ENCODE assay signal across 15 cellular contexts in genomic region chr9:26561928-26562327, GRCh38.
"Had no signal": no experiment of that assay in that cellular context is flagged by ENCODE, and none has a peak within 500 bp of the region (broad histone marks: within the 10 kb centered on the region; RNA-seq: fewer than 3 reads in every experiment).

No MANE protein-coding gene starts in this region.

- H3K27ac Mint-ChIP-seq: natural killer cell had no signal

- H3K36me3 Mint-ChIP-seq: natural killer cell had no signal

- H3K4me1 Mint-ChIP-seq: central memory CD8-positive, alpha-beta T cell; natural killer cell had no signal

- H3K4me3 Mint-ChIP-seq: central memory CD8-positive, alpha-beta T cell; natural killer cell had no signal

- DNase-seq: activated CD4-positive, alpha-beta T cell treated with anti-CD3 and anti-CD28 coated beads, Interleukin-2, amount 50 U/mL, for 1 hour; activated naive CD4-positive, alpha-beta T cell; activated T-cell treated with anti-CD3 and anti-CD28 coated beads for 4 hours; anterior cingulate cortex; brain microvascular endothelial cell; effector CD4-positive, alpha-beta T cell; hippocampal formation; left ventricle myocardium inferior; natural killer cell; posterior cingulate gyrus; retina; stimulated activated naive CD4-positive, alpha-beta T cell treated with Interleukin-2 at 50 U/mL for 16 hours; substantia nigra had no signal

- H3K27me3 Mint-ChIP-seq: central memory CD8-positive, alpha-beta T cell had no signal

- ATAC-seq: activated CD4-positive, CD25-positive, alpha-beta regulatory T cell treated with anti-CD3 and anti-CD28 coated beads, Interleukin-2, amount 50 U/mL, for 24 hours; natural killer cell had no signal
